Comparison of ENCODE assay signal across 21 cellular contexts in genomic region chr6:43717822-43718221, GRCh38. TPM values are rescaled to one million over a fixed set of nuclear protein-coding genes. Genes with fewer than 3 reads are reported as not detected.
DNase-seq lines count a peak whose midpoint lies in the region; ATAC-seq and TF ChIP-seq lines count a peak whose summit lies in the region.
"Had no signal": no experiment of that assay in that cellular context is flagged by ENCODE, and none has a peak within 500 bp of the region (broad histone marks: within the 10 kb centered on the region; RNA-seq: fewer than 3 reads in every experiment).

No MANE protein-coding gene starts in this region.

- H3K27me3 Mint-ChIP-seq in MCF 10A (ENCODE audit: insufficient read depth, unreplicated experiment), result peaks cover 15% of the 10 kb centered on the region

- WGBS in psoas muscle, 3 donors, result 30 to 35% (median 34%) methylated on average over 12 of the region's 12 CpGs

- no peak for TF ChIP-seq POLR2A in breast epithelium (IDR thresholded peaks at IDR 0.05)
- TF ChIP-seq POLR2A in vagina (IDR thresholded peaks at IDR 0.05), result no peak

- no peaks in the 10 kb centered on the region for H3K9me3 Mint-ChIP-seq in MCF 10A (ENCODE audit: unreplicated experiment)

- H3K36me3 Mint-ChIP-seq in MCF 10A (ENCODE audit: insufficient read depth, unreplicated experiment), result no peaks in the 10 kb centered on the region

- no peak overlapping the region for H3K4me3 ChIP-seq in breast epithelium
- no peak overlapping the region for H3K4me3 ChIP-seq in left ventricle myocardium inferior
- H3K4me3 ChIP-seq in psoas muscle, result no peak overlapping the region
- no peak overlapping the region for H3K4me3 ChIP-seq in vagina
- H3K4me3 ChIP-seq: thoracic aorta had no signal

- no peak for DNase-seq in breast epithelium (ENCODE audit: low spot score in 2 of 2)
- no peak for DNase-seq in MCF 10A (ENCODE audit: unreplicated experiment)
- DNase-seq in left ventricle myocardium inferior, result peak; percentile 89
- peak; percentile 77 to 90 for DNase-seq in psoas muscle
- DNase-seq in vagina (ENCODE audit: extremely low spot score in 2 of 2), result peak in 1 of 2 donors; percentile 95
- DNase-seq in ecto neural progenitor cell (ENCODE audit: low spot score), result no peak
- no peak for DNase-seq in superior temporal gyrus (ENCODE audit: extremely low spot score)
- DNase-seq: activated CD4-positive, alpha-beta T cell treated with anti-CD3 and anti-CD28 coated beads, Interleukin-2, amount 50 U/mL, for 4 hours; activated gamma-delta T cell; cortex of kidney; DMS79 treated with DMSO at 0.1 percent for 48 hours; hippocampal formation; Kasumi-1; NCI-H187 treated with DMSO at 0.1 percent for 48 hours; NCI-H69; nucleus accumbens; RPMI8226; SK-N-SH had no signal

- no TSS peak for BruUV-seq in MCF 10A (replicated peaks; lab: Mats Ljungman, UMichigan)

- no peak overlapping the region for H3K4me3 Mint-ChIP-seq in MCF 10A (ENCODE audit: unreplicated experiment)

- no peaks in the 10 kb centered on the region for H3K9me3 ChIP-seq in breast epithelium
- no peaks in the 10 kb centered on the region for H3K9me3 ChIP-seq in left ventricle myocardium inferior (replicated peaks)
- H3K9me3 ChIP-seq in psoas muscle, result no peaks in the 10 kb centered on the region
- H3K9me3 ChIP-seq in vagina, result no peaks in the 10 kb centered on the region
- H3K9me3 ChIP-seq: SK-N-SH, thoracic aorta had no signal

- H3K27me3 ChIP-seq in breast epithelium (no peaks in the 10 kb centered on the region), left ventricle myocardium inferior (ENCODE audit: low read depth) (no peaks in the 10 kb centered on the region), psoas muscle (ENCODE audit: insufficient read depth in 3 of 3, low read length in 2 of 3) (no peaks in the 10 kb centered on the region), vagina (no peaks in the 10 kb centered on the region)

- CTCF ChIA-PET in MCF 10A (lab: Yijun Ruan, JAX), result interaction anchor here (0.6 kb wide), 2 partner anchors 14 to 75 kb away, joined by 3 read pairs; no protein-coding TSS in a partner anchor

- H3K4me1 ChIP-seq in breast epithelium (peaks cover 9 to 13% of the 10 kb centered on the region in 2 donors), left ventricle myocardium inferior (peaks cover 56% of the 10 kb centered on the region), psoas muscle (peaks cover 13% of the 10 kb centered on the region), vagina (peaks cover 62% of the 10 kb centered on the region)

- ATAC-seq in psoas muscle, result peak; percentile 31 to 67 (median 37)
- no peak for ATAC-seq in GM18861 (IDR thresholded peaks at IDR 0.05; ENCODE audit: unreplicated experiment)

- intact Hi-C loops in breast epithelium (cut with DNase I; ENCODE audit: low total_unique reads), result no loop called here
- intact Hi-C loops in MCF 10A (cut with micrococcal nuclease), result no loop called here
- intact Hi-C loops in left ventricle myocardium inferior (cut with micrococcal nuclease), result no loop called here
- intact Hi-C loops in psoas muscle (cut with DNase I), result no loop called here
- intact Hi-C loops in vagina (cut with DNase I), result loop anchor here (10.0 kb wide), 1 partner anchor 47 kb away; no protein-coding TSS in a partner anchor

- TF ChIP-seq CTCF in breast epithelium (IDR thresholded peaks at IDR 0.05) (no peak), MCF 10A (IDR thresholded peaks at IDR 0.05; ENCODE audit: unreplicated experiment) (no peak), left ventricle myocardium inferior (IDR thresholded peaks at IDR 0.05; ENCODE audit: borderline replicate concordance) (no peak), psoas muscle (IDR thresholded peaks at IDR 0.05) (no peak), vagina (IDR thresholded peaks at IDR 0.05) (no peak)

- no peaks in the 10 kb centered on the region for H3K4me1 Mint-ChIP-seq in MCF 10A (ENCODE audit: insufficient read depth, unreplicated experiment)

- no peak overlapping the region for H3K27ac Mint-ChIP-seq in MCF 10A (ENCODE audit: low read depth, unreplicated experiment)

- peak overlapping the region; percentile 36 to 52 for H3K27ac ChIP-seq in breast epithelium
- peak overlapping the region; percentile 90 for H3K27ac ChIP-seq in left ventricle myocardium inferior (replicated peaks)
- peak overlapping the region; percentile 30 for H3K27ac ChIP-seq in psoas muscle
- H3K27ac ChIP-seq in vagina, result peak overlapping the region; percentile 72
- H3K27ac ChIP-seq: 22Rv1, thoracic aorta had no signal

- POLR2A ChIA-PET in MCF 10A (lab: Yijun Ruan, JAX), result no interaction called here

- H3K36me3 ChIP-seq in breast epithelium (no peaks in the 10 kb centered on the region), left ventricle myocardium inferior (no peaks in the 10 kb centered on the region), psoas muscle (ENCODE audit: insufficient read depth in 1 of 2, low read depth in 1 of 2) (no peaks in the 10 kb centered on the region), vagina (no peaks in the 10 kb centered on the region)
- H3K36me3 ChIP-seq: thoracic aorta had no signal

RNA-seq across cellular contexts. Expression of gene MRPS18A, which starts 30.2 kb away (rescaled TPM):
- total RNA-seq in breast epithelium (10 to 100 TPM; 37.7 to 63.2 (median 40.6) TPM), MCF 10A (2022) (69.1 and 79.5 TPM in 2 replicates), left ventricle myocardium inferior (41.8 TPM), psoas muscle (100 to 1,000 TPM in 2 of 4 donors, 10 to 100 TPM in 2; 64.1 to 152 (median 103) TPM), vagina (31.9 TPM)
- 100 to 1,000 TPM; 106 to 151 (median 148) TPM for polyA plus RNA-seq in psoas muscle

RNA-seq across cellular contexts. Expression of gene VEGFA, which starts 52.2 kb away (rescaled TPM):
- 100 to 1,000 TPM; 123 to 230 (median 132) TPM for total RNA-seq in breast epithelium
- total RNA-seq in MCF 10A (2022), result 265 and 366 TPM in 2 replicates
- 359 TPM for total RNA-seq in left ventricle myocardium inferior
- 100 to 1,000 TPM; 132 to 345 (median 208) TPM for total RNA-seq in psoas muscle
- polyA plus RNA-seq in psoas muscle, result 100 to 1,000 TPM in 1 of 3 donors, 10 to 100 TPM in 2; 78.1 to 125 (median 88.3) TPM
- 194 TPM for total RNA-seq in vagina

Comparison
In these comparisons a context has a peak if more than half of its experiments do, and no peak if none do; other contexts are left out.
1. DNase-seq: peak in left ventricle myocardium inferior (single experiment) and psoas muscle (2 of 2); none in breast epithelium (0 of 2), MCF 10A (single experiment), ecto neural progenitor cell (single experiment) and superior temporal gyrus (single experiment).
2. H3K27ac ChIP-seq: peak in every context shown above with its lines; median percentile 90 in left ventricle myocardium inferior; 72 in vagina; 44 in breast epithelium; 30 in psoas muscle.